Comparison of ENCODE assay signal across 1 cellular context in the genomic region with DNA sequence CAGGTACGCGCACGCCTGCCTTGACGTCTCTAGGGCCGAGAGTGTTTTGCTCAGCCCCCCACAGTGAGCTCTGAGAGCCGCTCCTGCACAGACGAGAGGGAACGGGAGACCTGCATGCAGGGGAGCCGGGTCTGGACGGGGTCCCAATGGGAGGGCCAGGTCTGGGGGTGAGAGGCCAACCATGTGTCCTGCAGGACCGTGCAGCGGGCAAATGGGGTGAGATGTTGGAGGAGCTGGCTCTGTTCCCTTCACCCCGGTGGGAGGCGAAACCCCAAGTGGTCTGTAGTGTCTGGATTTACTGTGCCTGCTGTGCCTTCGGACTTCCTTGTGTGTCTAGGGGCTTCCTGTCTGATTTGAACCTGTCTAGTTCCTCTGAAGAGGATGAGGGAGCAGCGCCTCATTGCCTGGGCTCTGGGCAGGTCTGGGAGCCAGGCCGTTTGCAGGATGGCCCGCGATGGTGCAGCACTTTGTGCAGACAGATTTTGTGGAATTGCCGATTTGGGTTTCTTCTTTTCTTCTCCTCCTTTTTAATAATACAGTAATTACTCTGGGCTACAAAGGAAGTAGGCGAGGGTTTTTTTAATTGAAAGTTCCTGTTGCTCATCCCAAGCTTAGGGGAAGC.
TF ChIP-seq lines count a peak whose summit lies in the region.

No MANE protein-coding gene starts in this region.

TF ChIP-seq in GM12878, 131 proteins besides CTCF, POLR2A, EP300 and RAD21:
- 0 out of 2 replicates have a peak, but pooled peaks have one; percentile 19 for TF ChIP-seq GATAD2B (conservative IDR thresholded peaks at IDR 0.05; ENCODE audit: low read depth)
- 0 out of 2 replicates have a peak, but pooled peaks have one; percentile 6 for TF ChIP-seq CREB1 (IDR thresholded peaks at IDR 0.05; ENCODE audit: low read depth)
- peak; percentile 32 for TF ChIP-seq MXI1 (IDR thresholded peaks at IDR 0.05; ENCODE audit: low read depth, low read length)
- TF ChIP-seq CHD2 (IDR thresholded peaks at IDR 0.05; ENCODE audit: borderline replicate concordance, low read depth, low read length), result no peak
- TF ChIP-seq, protein P1, sequence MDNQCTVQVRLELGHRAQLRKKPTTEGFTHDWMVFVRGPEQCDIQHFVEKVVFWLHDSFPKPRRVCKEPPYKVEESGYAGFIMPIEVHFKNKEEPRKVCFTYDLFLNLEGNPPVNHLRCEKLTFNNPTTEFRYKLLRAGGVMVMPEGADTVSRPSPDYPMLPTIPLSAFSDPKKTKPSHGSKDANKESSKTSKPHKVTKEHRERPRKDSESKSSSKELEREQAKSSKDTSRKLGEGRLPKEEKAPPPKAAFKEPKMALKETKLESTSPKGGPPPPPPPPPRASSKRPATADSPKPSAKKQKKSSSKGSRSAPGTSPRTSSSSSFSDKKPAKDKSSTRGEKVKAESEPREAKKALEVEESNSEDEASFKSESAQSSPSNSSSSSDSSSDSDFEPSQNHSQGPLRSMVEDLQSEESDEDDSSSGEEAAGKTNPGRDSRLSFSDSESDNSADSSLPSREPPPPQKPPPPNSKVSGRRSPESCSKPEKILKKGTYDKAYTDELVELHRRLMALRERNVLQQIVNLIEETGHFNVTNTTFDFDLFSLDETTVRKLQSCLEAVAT (IDR thresholded peaks at IDR 0.05), result no peak
- 0 out of 2 replicates have a peak, but pooled peaks have one; percentile 23 for TF ChIP-seq SMARCA5 (IDR thresholded peaks at IDR 0.05)
- TF ChIP-seq NBN (IDR thresholded peaks at IDR 0.05), result no peak
- TF ChIP-seq LARP7 (IDR thresholded peaks at IDR 0.05), result peak; percentile 51; the same call in 1 of the 2 replicates
- TF ChIP-seq SPI1 (IDR thresholded peaks at IDR 0.05; ENCODE audit: borderline replicate concordance, insufficient read depth, low read depth, low read length), result 0 out of 2 replicates have a peak, but pooled peaks have one; percentile 5
TF ChIP-seq in GM12878: peak in this region for 6.
